Comparison of ENCODE assay signal across 10 cellular contexts in the genomic region with DNA sequence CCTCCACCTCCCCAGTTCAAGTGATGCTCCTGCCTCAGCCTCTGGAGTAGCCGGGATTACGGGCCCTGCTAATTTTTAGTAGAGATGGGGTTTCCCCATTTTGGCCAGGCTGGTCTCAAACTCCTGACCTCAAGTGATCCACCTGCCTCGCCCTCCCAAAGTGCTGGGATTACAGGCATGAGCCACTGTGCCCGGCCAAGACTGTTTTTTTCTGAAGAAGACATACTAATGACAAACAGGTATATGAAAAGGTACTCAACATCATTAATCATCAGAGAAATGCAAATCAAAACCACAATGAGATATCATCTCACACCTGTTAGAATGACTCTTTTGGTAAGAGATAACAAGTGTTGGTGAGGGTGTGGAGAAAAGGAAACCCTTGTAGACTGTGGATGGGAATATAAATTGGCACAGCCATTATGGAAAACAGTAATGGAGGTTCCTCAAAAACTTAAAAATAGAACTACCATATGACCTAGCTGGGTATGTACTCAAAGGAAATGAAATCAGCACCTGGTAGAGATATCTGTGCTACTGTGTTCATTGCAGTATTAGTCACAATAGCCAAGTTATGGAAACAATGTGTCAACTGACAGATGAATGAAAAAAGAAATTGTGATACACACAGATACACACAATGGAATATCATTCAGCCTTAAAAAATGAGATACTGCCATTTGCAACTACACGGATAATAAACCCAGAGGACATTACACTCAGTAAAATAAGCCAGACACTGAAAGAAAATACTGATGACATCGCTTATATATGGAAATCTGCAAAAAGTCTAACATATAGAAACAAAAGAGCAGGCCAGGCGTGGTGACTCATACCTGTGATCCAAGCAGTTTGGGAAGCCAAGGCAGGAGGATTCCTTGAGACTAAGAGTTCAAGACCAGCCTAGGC. TPM values are rescaled to one million over a fixed set of nuclear protein-coding genes. Genes with fewer than 3 reads are reported as not detected.
A peak's percentile ranks its signal among the peaks of the same experiment; 100 is the strongest.
DNase-seq lines count a peak whose midpoint lies in the region; ATAC-seq and TF ChIP-seq lines count a peak whose summit lies in the region.
"Had no signal": no experiment of that assay in that cellular context is flagged by ENCODE, and none has a peak within 500 bp of the region (broad histone marks: within the 10 kb centered on the region; RNA-seq: fewer than 3 reads in every experiment).

No MANE protein-coding gene starts in this region.

- peak overlapping the region; percentile 1 for H3K27ac Mint-ChIP-seq in CD4-positive, alpha-beta T cell
- peak overlapping the region; percentile 89 for H3K27ac Mint-ChIP-seq in activated naive CD8-positive, alpha-beta T cell treated with anti-CD3 and anti-CD28 coated beads, Interleukin-2, amount 50 U/mL, for 24 hours

- intact Hi-C loops in CD4-positive, alpha-beta T cell (cut with DNase I, micrococcal nuclease) = no loop called here
- intact Hi-C loops in left lung (cut with DNase I) = no loop called here

- CTCF ChIA-PET in CD4-positive, alpha-beta T cell (lab: Charles Lee) = no interaction called here

- whole genome bisulfite sequencing in upper lobe of left lung, 2 donors = 93 to 96% methylated on average over 7 of the region's 7 CpGs

- no peak for TF ChIP-seq CTCF in CD4-positive, alpha-beta T cell (IDR thresholded peaks at IDR 0.05)
- TF ChIP-seq CTCF in left lung (IDR thresholded peaks at IDR 0.05) (no peak), upper lobe of left lung (IDR thresholded peaks at IDR 0.05) (no peak)

- no peak overlapping the region for H3K4me3 Mint-ChIP-seq in CD4-positive, alpha-beta T cell
- peak overlapping the region; percentile 35 for H3K4me3 Mint-ChIP-seq in activated naive CD8-positive, alpha-beta T cell treated with anti-CD3 and anti-CD28 coated beads, Interleukin-2, amount 50 U/mL, for 24 hours

- no peaks in the 10 kb centered on the region for H3K9me3 ChIP-seq in CD4-positive, alpha-beta T cell (ENCODE audit: control insufficient read depth, low read length)
- H3K9me3 ChIP-seq in left lung (no peaks in the 10 kb centered on the region), upper lobe of left lung (no peaks in the 10 kb centered on the region)
- H3K9me3 ChIP-seq: pancreas had no signal

- no peaks in the 10 kb centered on the region for H3K27me3 Mint-ChIP-seq in CD4-positive, alpha-beta T cell
- H3K27me3 Mint-ChIP-seq in activated naive CD8-positive, alpha-beta T cell treated with anti-CD3 and anti-CD28 coated beads, Interleukin-2, amount 50 U/mL, for 24 hours = no peaks in the 10 kb centered on the region

- POLR2A ChIA-PET in CD4-positive, alpha-beta T cell (lab: Charles Lee) = interaction anchor here (1.4 kb wide), 1 partner anchor 21 kb away, joined by 3 read pairs; the partner anchor contains the start of gene SOS1

- no peaks in the 10 kb centered on the region for H3K36me3 ChIP-seq in left lung
- no peaks in the 10 kb centered on the region for H3K36me3 ChIP-seq in upper lobe of left lung
- H3K36me3 ChIP-seq: pancreas had no signal

- H3K9me3 Mint-ChIP-seq in CD4-positive, alpha-beta T cell = no peaks in the 10 kb centered on the region
- H3K9me3 Mint-ChIP-seq in activated naive CD8-positive, alpha-beta T cell treated with anti-CD3 and anti-CD28 coated beads, Interleukin-2, amount 50 U/mL, for 24 hours = peaks cover 9% of the 10 kb centered on the region

- TF ChIP-seq EP300 in upper lobe of left lung (IDR thresholded peaks at IDR 0.05) = no peak

- no peak for DNase-seq in CD4-positive, alpha-beta T cell
- DNase-seq in activated naive CD8-positive, alpha-beta T cell treated with anti-CD3 and anti-CD28 coated beads, Interleukin-2, amount 50 U/mL, for 24 hours = no peak
- no peak for DNase-seq in foreskin melanocyte
- no peak for DNase-seq in left lung
- DNase-seq in upper lobe of left lung = no peak
- no peak for DNase-seq in NCI-H1436 treated with DMSO at 0.1 percent for 48 hours (lab: John Stamatoyannopoulos, UW)
- DNase-seq: OCI-M1, pancreas had no signal

- ATAC-seq in CD4-positive, alpha-beta T cell (ENCODE audit: poor library complexity) = peak; percentile 63
- peak; percentile 66 for ATAC-seq in GM19043 (IDR thresholded peaks at IDR 0.05; ENCODE audit: low read depth, unreplicated experiment)
- peak; percentile 80 for ATAC-seq in HG03280 (IDR thresholded peaks at IDR 0.05; ENCODE audit: unreplicated experiment)
- ATAC-seq in activated naive CD8-positive, alpha-beta T cell treated with anti-CD3 and anti-CD28 coated beads, Interleukin-2, amount 50 U/mL, for 24 hours = peak; percentile 98
- ATAC-seq in left lung = no peak
- no peak for ATAC-seq in upper lobe of left lung (ENCODE audit: low FRiP score in 2 of 2)

- H3K4me3 ChIP-seq in left lung (no peak overlapping the region), upper lobe of left lung (no peak overlapping the region)
- H3K4me3 ChIP-seq: pancreas had no signal

- peaks cover 72% of the 10 kb centered on the region for H3K4me1 Mint-ChIP-seq in CD4-positive, alpha-beta T cell (ENCODE audit: low read depth)
- peaks cover 50% of the 10 kb centered on the region for H3K4me1 Mint-ChIP-seq in activated naive CD8-positive, alpha-beta T cell treated with anti-CD3 and anti-CD28 coated beads, Interleukin-2, amount 50 U/mL, for 24 hours

- H3K27ac ChIP-seq in CD4-positive, alpha-beta T cell (ENCODE audit: low read depth, low read length) = no peak overlapping the region
- H3K27ac ChIP-seq in left lung (no peak overlapping the region), upper lobe of left lung (no peak overlapping the region)
- H3K27ac ChIP-seq: pancreas had no signal

- H3K4me1 ChIP-seq in left lung (peaks cover 0 to 27% of the 10 kb centered on the region in 2 donors), upper lobe of left lung (peaks cover 7 to 25% (median 16%) of the 10 kb centered on the region in 4 donors)

- H3K36me3 Mint-ChIP-seq in CD4-positive, alpha-beta T cell (ENCODE audit: low read depth) = peaks cover 13% of the 10 kb centered on the region
- H3K36me3 Mint-ChIP-seq in activated naive CD8-positive, alpha-beta T cell treated with anti-CD3 and anti-CD28 coated beads, Interleukin-2, amount 50 U/mL, for 24 hours (ENCODE audit: low read depth) = peaks cover 21% of the 10 kb centered on the region

- no peak for TF ChIP-seq POLR2A in upper lobe of left lung (IDR thresholded peaks at IDR 0.05)

- H3K27me3 ChIP-seq in CD4-positive, alpha-beta T cell (ENCODE audit: control insufficient read depth, insufficient read depth, low read length) = no peaks in the 10 kb centered on the region
- H3K27me3 ChIP-seq in left lung (no peaks in the 10 kb centered on the region), upper lobe of left lung (no peaks in the 10 kb centered on the region)
- H3K27me3 ChIP-seq: pancreas had no signal

RNA-seq across cellular contexts. Expression of gene SOS1, which starts 20.8 kb away (rescaled TPM):
- total RNA-seq in CD4-positive, alpha-beta T cell = 10 to 100 TPM; 16.4 to 16.9 TPM
- total RNA-seq in left lung (10 to 100 TPM; 31.3 to 36.6 TPM), upper lobe of left lung (10 to 100 TPM; 10.4 to 51.2 (median 25.3) TPM)

Comparison
In these comparisons a context has a peak if more than half of its experiments do, and no peak if none do; other contexts are left out.
1. ATAC-seq: peak in CD4-positive, alpha-beta T cell (single experiment), GM19043 (single experiment), HG03280 (single experiment) and activated naive CD8-positive, alpha-beta T cell treated with anti-CD3 and anti-CD28 coated beads, Interleukin-2, amount 50 U/mL, for 24 hours (single experiment); none in left lung (single experiment) and upper lobe of left lung (0 of 2).